9 cellular contexts compared by ENCODE assay signal in genomic region chr4:151227731-151228130, GRCh38. TPM values are rescaled to one million over a fixed set of nuclear protein-coding genes. Genes with fewer than 3 reads are reported as not detected.
DNase-seq lines count a peak whose midpoint lies in the region; ATAC-seq and TF ChIP-seq lines count a peak whose summit lies in the region.
"Had no signal": no experiment of that assay in that cellular context is flagged by ENCODE, and none has a peak within 500 bp of the region (broad histone marks: within the 10 kb centered on the region; RNA-seq: fewer than 3 reads in every experiment).

No MANE protein-coding gene starts in this region.

- H3K36me3 ChIP-seq in GM23248 (ENCODE audit: low read depth) (no peaks in the 10 kb centered on the region), brain microvascular endothelial cell (replicated peaks) (no peaks in the 10 kb centered on the region), sigmoid colon (no peaks in the 10 kb centered on the region)

- H3F3A ChIP-seq in GM23248 (ENCODE audit: insufficient read depth) = peaks cover 30% of the 10 kb centered on the region

- H3K9me2 ChIP-seq in GM23248 (ENCODE audit: insufficient read depth) = no peaks in the 10 kb centered on the region

- TF ChIP-seq CTCF in brain microvascular endothelial cell (IDR thresholded peaks at IDR 0.05; ENCODE audit: low read depth, low read length, missing control alignments) (no peak), sigmoid colon (IDR thresholded peaks at IDR 0.05) (no peak)

- no peak for TF ChIP-seq POLR2A in sigmoid colon (IDR thresholded peaks at IDR 0.05)

- peak overlapping the region; percentile 86 for H3K4me3 ChIP-seq in GM23248
- peak overlapping the region; percentile 38 for H3K4me3 ChIP-seq in brain microvascular endothelial cell (ENCODE audit: low read depth, low read length)
- H3K4me3 ChIP-seq in sigmoid colon = peak overlapping the region; percentile 13 to 39 (median 26)

- in situ Hi-C loops in GM23248 (cut with MboI) = no loop called here
- in situ Hi-C loops in brain microvascular endothelial cell (cut with HindIII; ENCODE audit: low pct_ligation_motif_present, low sequenced_read_pairs) = no loop called here

- intact Hi-C loops in sigmoid colon (cut with DNase I) = loop anchor here (5.0 kb wide), 1 partner anchor 60 kb away; no protein-coding TSS in a partner anchor

- no peaks in the 10 kb centered on the region for H3K27me3 ChIP-seq in GM23248 (replicated peaks; ENCODE audit: insufficient read depth)
- no peaks in the 10 kb centered on the region for H3K27me3 ChIP-seq in brain microvascular endothelial cell (replicated peaks)
- no peaks in the 10 kb centered on the region for H3K27me3 ChIP-seq in sigmoid colon

- H3K27ac ChIP-seq in GM23248 = peak overlapping the region; percentile 90
- H3K27ac ChIP-seq in brain microvascular endothelial cell = peak overlapping the region; percentile 86
- H3K27ac ChIP-seq in sigmoid colon = peak overlapping the region; percentile 61 to 80 (median 66)

- WGBS in GM23248 (ENCODE audit: low coverage in 1 of 2, low lambda C conversion rate in 2 of 2, missing lambda C conversion rate in 2 of 2), 2 experiments = 0% methylated on average over 3 of the region's 3 CpGs
- 48 to 63% methylated on average over 3 of the region's 3 CpGs for WGBS in sigmoid colon, 2 donors

- peak overlapping the region; percentile 84 for H3K9ac ChIP-seq in GM23248

- H3K79me2 ChIP-seq in GM23248 (ENCODE audit: insufficient read depth) = peaks cover 33% of the 10 kb centered on the region

- peak overlapping the region; percentile 77 for H2AFZ ChIP-seq in GM23248

- H3K4me2 ChIP-seq in GM23248 (ENCODE audit: unreplicated experiment) = peak overlapping the region; percentile 97

- DNase-seq in GM23248 = peak; percentile 93
- peak; percentile 96 for DNase-seq in brain microvascular endothelial cell
- DNase-seq in iPS-NIHi11 (ENCODE audit: low spot score) = peak; percentile 41
- DNase-seq in sigmoid colon = peak; percentile 85
- DNase-seq in NCI-H146 (lab: John Stamatoyannopoulos, UW) = no peak
- DNase-seq: SHP77 treated with DMSO at 0.1 percent for 48 hours had no signal

- ATAC-seq in HG03095 (IDR thresholded peaks at IDR 0.05; ENCODE audit: unreplicated experiment) (no peak), HG03196 (IDR thresholded peaks at IDR 0.05; ENCODE audit: unreplicated experiment) (no peak), HG03442 (IDR thresholded peaks at IDR 0.05; ENCODE audit: unreplicated experiment) (no peak)

- H3K4me1 ChIP-seq in GM23248 (ENCODE audit: insufficient read depth) = peaks cover 33% of the 10 kb centered on the region
- H3K4me1 ChIP-seq in sigmoid colon = peaks cover 0 to 53% (median 28%) of the 10 kb centered on the region in 4 donors

- H4K20me1 ChIP-seq in GM23248 (ENCODE audit: insufficient read depth) = no peaks in the 10 kb centered on the region

- no peak for TF ChIP-seq EP300 in sigmoid colon (IDR thresholded peaks at IDR 0.05)

- no peaks in the 10 kb centered on the region for H3K9me3 ChIP-seq in GM23248 (ENCODE audit: low read depth)
- no peaks in the 10 kb centered on the region for H3K9me3 ChIP-seq in sigmoid colon

RNA-seq across cellular contexts. Expression of gene PRSS48, which starts 49.2 kb away (rescaled TPM):
- not detected in 2 replicates for total RNA-seq in GM23248 (2014; rRNA removed; shearing (Covaris generic))
- not detected in 2 replicates for polyA plus RNA-seq in GM23248 (2016; fragmentation: Nextera tagmentation; extraction: Ambion mirVana)
- not detected for total RNA-seq in sigmoid colon
- polyA plus RNA-seq in sigmoid colon = not detected

Comparison
In these comparisons a context has a peak if more than half of its experiments do, and no peak if none do; other contexts are left out.
1. H3K4me3 ChIP-seq: peak in every context shown above with its lines; median percentile 86 in GM23248; 38 in brain microvascular endothelial cell; 26 in sigmoid colon.